In the genomic region with DNA sequence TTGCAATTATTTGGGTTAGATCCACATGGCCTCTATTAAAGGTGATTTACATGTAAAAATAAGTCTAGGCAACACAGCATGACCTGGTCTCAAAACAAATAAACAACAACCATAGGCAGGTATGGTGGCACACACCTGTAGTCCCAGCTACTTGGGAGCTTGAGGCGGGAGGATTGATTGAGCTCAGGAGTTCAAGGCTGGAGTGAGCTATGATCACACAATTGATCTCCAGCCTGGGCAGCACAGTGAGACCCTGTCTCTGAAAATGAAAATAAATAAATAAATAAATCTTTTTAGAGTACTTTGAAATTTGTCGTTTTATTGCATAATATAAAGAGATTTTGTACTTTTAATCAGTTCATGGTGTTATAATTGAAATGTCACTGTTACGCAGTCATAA, we compare ENCODE assay signal across 16 cellular contexts.
A peak's percentile ranks its signal among the peaks of the same experiment; 100 is the strongest.
DNase-seq lines count a peak whose midpoint lies in the region; ATAC-seq, FAIRE-seq and TF ChIP-seq lines count a peak whose summit lies in the region.
"Had no signal": no experiment of that assay in that cellular context is flagged by ENCODE, and none has a peak within 500 bp of the region (broad histone marks: within the 10 kb centered on the region; RNA-seq: fewer than 3 reads in every experiment).

No MANE protein-coding gene starts in this region.

- POLR2A ChIA-PET in CD8-positive, alpha-beta T cell (lab: Charles Lee), result no interaction called here
- POLR2A ChIA-PET in K562 (lab: Yijun Ruan, JAX), result interaction anchor here (0.5 kb wide), 1 partner anchor 450 kb away, joined by 3 read pairs; no protein-coding TSS in a partner anchor

- no peak for TF ChIP-seq EP300 in K562 (IDR thresholded peaks at IDR 0.05; ENCODE audit: low read length)

- no peaks in the 10 kb centered on the region for H4K20me1 ChIP-seq in K562 (replicated peaks; ENCODE audit: control insufficient read depth, insufficient read depth, low read length)

- in situ Hi-C loops in K562 (cut with MboI), result no loop called here

- BruUV-seq in K562 (replicated peaks; lab: Mats Ljungman, UMichigan), result no TSS peak

- FAIRE-seq in GM12891 (lab: Jason Lieb, UNC), result peak; percentile 61
- FAIRE-seq in K562 (lab: Jason Lieb, UNC), result no peak
- FAIRE-seq: G401.6, H54 had no signal

- H3K4me3 Mint-ChIP-seq in CD8-positive, alpha-beta T cell, result no peak overlapping the region
- H3K4me3 Mint-ChIP-seq: CD4-positive, alpha-beta memory T cell; HFFc6 had no signal

- no peak overlapping the region for H3K9ac ChIP-seq in K562 (ENCODE audit: insufficient read depth in 1 of 2, low read depth in 2 of 2, low read length in 2 of 2)

- no peaks in the 10 kb centered on the region for H3K4me1 ChIP-seq in CD8-positive, alpha-beta T cell (ENCODE audit: insufficient read depth, low read length)
- H3K4me1 ChIP-seq in K562 (replicated peaks in 1 of 2; ENCODE audit: control insufficient read depth in 2 of 2, insufficient read depth in 2 of 2, low read length in 2 of 2), result no peaks in the 10 kb centered on the region; a peak in 1 of 5 replicates
- H3K4me1 ChIP-seq: Caco-2 had no signal

- CTCF ChIA-PET in CD8-positive, alpha-beta T cell (lab: Charles Lee), result no interaction called here
- CTCF ChIA-PET in K562 (lab: Yijun Ruan, JAX; ENCODE audit: low intra/inter-chr PET ratio), result no interaction called here

- H3K27ac ChIP-seq in CD8-positive, alpha-beta T cell (ENCODE audit: low read depth, low read length), result no peak overlapping the region
- H3K27ac ChIP-seq in K562 (ENCODE audit: extremely low read depth, low read depth, low read length), result no peak overlapping the region

- H3K36me3 ChIP-seq in CD8-positive, alpha-beta T cell (ENCODE audit: insufficient read depth, low read length), result no peaks in the 10 kb centered on the region
- H3K36me3 ChIP-seq in K562 (ENCODE audit: control insufficient read depth, insufficient read depth, low read length), result peaks cover 2% of the 10 kb centered on the region; the same call in 1 of the 3 replicates
- H3K36me3 ChIP-seq: HAP-1 had no signal

- no peak for TF ChIP-seq CTCF in CD8-positive, alpha-beta T cell (IDR thresholded peaks at IDR 0.05)
- no peak for TF ChIP-seq CTCF in K562 (IDR thresholded peaks at IDR 0.05 in 2 of 3, conservative IDR thresholded peaks at IDR 0.05 in 1 of 3; ENCODE audit: insufficient read depth in 2 of 3, low read depth in 1 of 3, low read length in 3 of 3)

- no peaks in the 10 kb centered on the region for H3K9me3 Mint-ChIP-seq in CD8-positive, alpha-beta T cell
- H3K9me3 Mint-ChIP-seq: CD4-positive, alpha-beta memory T cell; HFFc6 had no signal

- TF ChIP-seq POLR2A in GM12891 (IDR thresholded peaks at IDR 0.05; ENCODE audit: low read depth, low read length), result no peak
- no peak for TF ChIP-seq POLR2A in K562 (conservative IDR thresholded peaks at IDR 0.05)

- no peaks in the 10 kb centered on the region for H3K27me3 Mint-ChIP-seq in CD8-positive, alpha-beta T cell (ENCODE audit: low read depth)
- H3K27me3 Mint-ChIP-seq: CD4-positive, alpha-beta memory T cell had no signal

- no peaks in the 10 kb centered on the region for H3K79me2 ChIP-seq in K562 (ENCODE audit: control insufficient read depth, insufficient read depth, low read length)

- H3K4me3 ChIP-seq in CD8-positive, alpha-beta T cell (ENCODE audit: low read depth, low read length), result no peak overlapping the region
- no peak overlapping the region for H3K4me3 ChIP-seq in K562
- H3K4me3 ChIP-seq: HAP-1 had no signal

- TF ChIP-seq RAD21 in K562 (CRISPR knock-in tag; conservative IDR thresholded peaks at IDR 0.05 in 1 of 2, IDR thresholded peaks at IDR 0.05 in 1 of 2), result no peak

- DNase-seq in CD8-positive, alpha-beta T cell, result no peak
- DNase-seq in GM12891 (ENCODE audit: insufficient read length, low spot score) (no peak), K562 (ENCODE audit: extremely low read depth in 1 of 4, low spot score in 3 of 4) (no peak), hippocampal formation (lab: John Stamatoyannopoulos, UW) (no peak)
- DNase-seq: C1 segment of cervical spinal cord; Caco-2; CD4-positive, alpha-beta memory T cell; DMS153; DND-41; GOT3; HFFc6 had no signal

- H3K4me2 ChIP-seq in K562 (ENCODE audit: insufficient read depth, low read length), result no peak overlapping the region

- H3K9me3 ChIP-seq in CD8-positive, alpha-beta T cell (ENCODE audit: low read length), result no peaks in the 10 kb centered on the region
- H3K9me3 ChIP-seq in K562 (replicated peaks; ENCODE audit: control insufficient read depth, insufficient read depth, low read depth, low read length), result no peaks in the 10 kb centered on the region
- H3K9me3 ChIP-seq: Caco-2, HAP-1 had no signal

- no peaks in the 10 kb centered on the region for H3K27me3 ChIP-seq in CD8-positive, alpha-beta T cell (ENCODE audit: insufficient read depth, low read length)
- H3K27me3 ChIP-seq in K562 (ENCODE audit: control insufficient read depth in 2 of 2, insufficient read depth in 2 of 2, low read length in 2 of 2), result no peaks in the 10 kb centered on the region

- H2AFZ ChIP-seq in K562 (ENCODE audit: low read depth, low read length), result no peak overlapping the region

- ATAC-seq in CD8-positive, alpha-beta T cell, result no peak
- no peak for ATAC-seq in K562
- no peak for ATAC-seq in GM18867 (IDR thresholded peaks at IDR 0.05; ENCODE audit: unreplicated experiment)
- ATAC-seq in HG02610 (IDR thresholded peaks at IDR 0.05; ENCODE audit: unreplicated experiment), result no peak

- no peaks in the 10 kb centered on the region for H3K9me1 ChIP-seq in K562 (ENCODE audit: control insufficient read depth, insufficient read depth, low read length)

- peaks cover 55% of the 10 kb centered on the region for H3K36me3 Mint-ChIP-seq in CD8-positive, alpha-beta T cell

- WGBS in K562 (ENCODE audit: insufficient coverage, low coverage, missing lambda C conversion rate), result 100% methylated on average over 3 of the region's 3 CpGs

- intact Hi-C loops in CD8-positive, alpha-beta T cell (cut with DNase I, micrococcal nuclease), result no loop called here
- intact Hi-C loops in K562 (cut with micrococcal nuclease), result no loop called here

- peak overlapping the region; percentile 47 for H3K27ac Mint-ChIP-seq in CD8-positive, alpha-beta T cell
- H3K27ac Mint-ChIP-seq: HFFc6 had no signal

- peaks cover 13% of the 10 kb centered on the region for H3K4me1 Mint-ChIP-seq in CD8-positive, alpha-beta T cell (ENCODE audit: low read depth)

TF ChIP-seq in GM12891, 5 proteins besides CTCF, POLR2A, EP300 and RAD21:
- no peak for TF ChIP-seq POLR2AphosphoS5 (IDR thresholded peaks at IDR 0.05; ENCODE audit: low read depth, low read length)
- TF ChIP-seq PAX5 (IDR thresholded peaks at IDR 0.05; ENCODE audit: insufficient read depth, low read length, severe bottlenecking), result no peak
- TF ChIP-seq TAF1 (IDR thresholded peaks at IDR 0.05; ENCODE audit: low read depth, low read length), result no peak
- TF ChIP-seq SPI1 (IDR thresholded peaks at IDR 0.05; ENCODE audit: low read depth, low read length), result no peak
- no peak for TF ChIP-seq POU2F2 (IDR thresholded peaks at IDR 0.05; ENCODE audit: low read depth, low read length)
TF ChIP-seq in GM12891: peak in this region for 0.

TF ChIP-seq in K562, 482 proteins besides CTCF, POLR2A, EP300 and RAD21:
- TF ChIP-seq FOSL1 (tag; conservative IDR thresholded peaks at IDR 0.05), result no peak
- TF ChIP-seq, protein P1, sequence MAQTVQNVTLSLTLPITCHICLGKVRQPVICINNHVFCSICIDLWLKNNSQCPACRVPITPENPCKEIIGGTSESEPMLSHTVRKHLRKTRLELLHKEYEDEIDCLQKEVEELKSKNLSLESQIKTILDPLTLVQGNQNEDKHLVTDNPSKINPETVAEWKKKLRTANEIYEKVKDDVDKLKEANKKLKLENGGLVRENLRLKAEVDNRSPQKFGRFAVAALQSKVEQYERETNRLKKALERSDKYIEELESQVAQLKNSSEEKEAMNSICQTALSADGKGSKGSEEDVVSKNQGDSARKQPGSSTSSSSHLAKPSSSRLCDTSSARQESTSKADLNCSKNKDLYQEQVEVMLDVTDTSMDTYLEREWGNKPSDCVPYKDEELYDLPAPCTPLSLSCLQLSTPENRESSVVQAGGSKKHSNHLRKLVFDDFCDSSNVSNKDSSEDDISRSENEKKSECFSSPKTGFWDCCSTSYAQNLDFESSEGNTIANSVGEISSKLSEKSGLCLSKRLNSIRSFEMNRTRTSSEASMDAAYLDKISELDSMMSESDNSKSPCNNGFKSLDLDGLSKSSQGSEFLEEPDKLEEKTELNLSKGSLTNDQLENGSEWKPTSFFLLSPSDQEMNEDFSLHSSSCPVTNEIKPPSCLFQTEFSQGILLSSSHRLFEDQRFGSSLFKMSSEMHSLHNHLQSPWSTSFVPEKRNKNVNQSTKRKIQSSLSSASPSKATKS (CRISPR knock-in tag; IDR thresholded peaks at IDR 0.05), result no peak
- peak; percentile 41; the same call in 1 of the 2 replicates for TF ChIP-seq ZNF121 (CRISPR knock-in tag; conservative IDR thresholded peaks at IDR 0.05)
